Comparison of ENCODE assay signal across 18 cellular contexts in the genomic region with DNA sequence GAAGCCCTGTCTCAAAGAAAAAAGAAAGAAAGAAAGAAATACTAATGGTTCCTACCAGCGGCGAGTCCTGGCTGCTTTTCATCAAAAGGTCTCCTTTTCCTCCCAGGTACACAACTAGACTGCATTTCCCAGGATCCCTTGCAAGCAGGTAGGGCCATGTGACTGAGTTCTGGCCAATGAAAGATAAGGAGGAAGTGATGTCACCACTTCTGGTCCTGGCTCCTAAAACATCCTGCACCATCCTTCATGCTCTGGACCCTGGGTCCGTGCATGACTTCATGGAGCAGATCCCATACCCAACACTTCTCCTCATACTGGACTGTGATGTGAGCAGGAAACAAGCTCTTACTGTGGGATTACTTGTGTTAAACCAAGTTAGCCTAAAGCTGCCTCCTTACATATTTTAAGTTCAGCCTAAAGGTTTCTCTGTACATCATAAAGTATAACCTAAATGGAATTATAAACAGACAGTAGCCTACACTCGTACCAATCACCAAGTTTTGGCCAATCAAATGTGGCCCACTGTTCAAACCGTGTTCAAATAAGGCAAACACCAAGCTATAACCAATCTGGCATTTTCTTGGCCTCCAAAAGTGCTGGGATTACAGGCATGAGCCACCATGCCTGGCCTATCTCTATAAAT. TPM values are rescaled to one million over a fixed set of nuclear protein-coding genes. Genes with fewer than 3 reads are reported as not detected.
A peak's percentile ranks its signal among the peaks of the same experiment; 100 is the strongest.
DNase-seq lines count a peak whose midpoint lies in the region; ATAC-seq and TF ChIP-seq lines count a peak whose summit lies in the region.
"Had no signal": no experiment of that assay in that cellular context is flagged by ENCODE, and none has a peak within 500 bp of the region (broad histone marks: within the 10 kb centered on the region; RNA-seq: fewer than 3 reads in every experiment).

No MANE protein-coding gene starts in this region.

- H3K9ac ChIP-seq in PC-3 (ENCODE audit: low read length) (no peak overlapping the region), mesenchymal stem cell (ENCODE audit: low read length) (no peak overlapping the region)

- no peak overlapping the region for H2BK120ac ChIP-seq in mesenchymal stem cell (ENCODE audit: low read depth, low read length)

- POLR2A ChIA-PET in PC-3 (lab: Charles Lee; ENCODE audit: unreplicated experiment), result no interaction called here

- H3K27me3 ChIP-seq in PC-3 (ENCODE audit: low read length), result no peaks in the 10 kb centered on the region
- H3K27me3 ChIP-seq in iPS DF 6.9 (ENCODE audit: control insufficient read depth, insufficient read depth, low read length), result no peaks in the 10 kb centered on the region
- H3K27me3 ChIP-seq in mesenchymal stem cell (ENCODE audit: control insufficient read depth in 1 of 2, insufficient read depth in 1 of 2, low read length in 2 of 2), result peaks cover 19 to 30% of the 10 kb centered on the region in 2 experiments

- no CpG with 5 or more reads among the region's 5 CpGs for WGBS in iPS DF 6.9 (ENCODE audit: insufficient coverage, insufficient read length)
- 78% methylated on average over 5 of the region's 5 CpGs for WGBS in mesenchymal stem cell

- H3K4me1 ChIP-seq in PC-3 (ENCODE audit: insufficient read depth, low read length), result no peaks in the 10 kb centered on the region
- H3K4me1 ChIP-seq in iPS DF 6.9 (ENCODE audit: control insufficient read depth, insufficient read depth, low read length), result no peaks in the 10 kb centered on the region
- H3K4me1 ChIP-seq in mesenchymal stem cell (ENCODE audit: control insufficient read depth, insufficient read depth, low read depth, low read length), result no peaks in the 10 kb centered on the region
- H3K4me1 ChIP-seq: psoas muscle had no signal

- H3K27ac Mint-ChIP-seq in immature natural killer cell, result no peak overlapping the region
- H3K27ac Mint-ChIP-seq: activated CD4-positive, alpha-beta T cell treated with anti-CD3 and anti-CD28 coated beads, Interleukin-2, amount 10 ng/mL, durations not matched to agents 7 days and 5 days; activated naive CD8-positive, alpha-beta T cell treated with anti-CD3 and anti-CD28 coated beads for 36 hours had no signal

- H3K23ac ChIP-seq in mesenchymal stem cell (ENCODE audit: low read length in 2 of 2), result no peak overlapping the region

- no peaks in the 10 kb centered on the region for H3K36me3 ChIP-seq in PC-3 (ENCODE audit: low read depth, low read length)
- H3K36me3 ChIP-seq in iPS DF 6.9 (ENCODE audit: control insufficient read depth, insufficient read depth, low read length), result no peaks in the 10 kb centered on the region
- no peaks in the 10 kb centered on the region for H3K36me3 ChIP-seq in mesenchymal stem cell (ENCODE audit: control insufficient read depth in 1 of 2, insufficient read depth in 2 of 2, low read depth in 1 of 2, low read length in 2 of 2)

- no peaks in the 10 kb centered on the region for H3F3A ChIP-seq in PC-3 (ENCODE audit: low read length, unreplicated experiment)

- no peak overlapping the region for H3K4me3 Mint-ChIP-seq in immature natural killer cell
- H3K4me3 Mint-ChIP-seq: activated CD4-positive, alpha-beta T cell treated with anti-CD3 and anti-CD28 coated beads, Interleukin-2, amount 10 ng/mL, durations not matched to agents 7 days and 5 days; activated naive CD8-positive, alpha-beta T cell treated with anti-CD3 and anti-CD28 coated beads for 36 hours; activated T-cell treated with anti-CD3 and anti-CD28 coated beads, Interleukin-2, amount 50 U/mL, for 4 hours; naive thymus-derived CD8-positive, alpha-beta T cell had no signal

- H3K9me3 ChIP-seq in PC-3 (ENCODE audit: low read length) (no peaks in the 10 kb centered on the region), iPS DF 6.9 (ENCODE audit: control insufficient read depth, insufficient read depth, low read length) (no peaks in the 10 kb centered on the region), mesenchymal stem cell (ENCODE audit: control insufficient read depth, low read length) (peaks cover 4% of the 10 kb centered on the region)
- H3K9me3 ChIP-seq: psoas muscle had no signal

- no peak for ATAC-seq in PC-3
- ATAC-seq: activated T-cell treated with anti-CD3 and anti-CD28 coated beads, Interleukin-2, amount 50 U/mL, for 4 hours; naive thymus-derived CD8-positive, alpha-beta T cell; psoas muscle had no signal

- H3K27ac ChIP-seq in PC-3 (ENCODE audit: low read length) (no peak overlapping the region), iPS DF 6.9 (ENCODE audit: low read length) (no peak overlapping the region), mesenchymal stem cell (ENCODE audit: low read length, poor library complexity, severe bottlenecking) (no peak overlapping the region)
- H3K27ac ChIP-seq: psoas muscle had no signal

- no peak for TF ChIP-seq CTCF in PC-3 (conservative IDR thresholded peaks at IDR 0.05; ENCODE audit: low read depth, low read length)

- peaks cover 0 to 2% (median 1%) of the 10 kb centered on the region in 3 donors for H3K27me3 Mint-ChIP-seq in immature natural killer cell (ENCODE audit: low read depth in 3 of 3)
- H3K27me3 Mint-ChIP-seq: activated CD4-positive, alpha-beta T cell treated with anti-CD3 and anti-CD28 coated beads, Interleukin-2, amount 10 ng/mL, durations not matched to agents 7 days and 5 days; activated naive CD8-positive, alpha-beta T cell treated with anti-CD3 and anti-CD28 coated beads for 36 hours had no signal

- H3K79me2 ChIP-seq in PC-3 (ENCODE audit: low read length), result no peaks in the 10 kb centered on the region

- no peaks in the 10 kb centered on the region for H3K36me3 Mint-ChIP-seq in immature natural killer cell
- H3K36me3 Mint-ChIP-seq: activated naive CD8-positive, alpha-beta T cell treated with anti-CD3 and anti-CD28 coated beads for 36 hours had no signal

- H4K8ac ChIP-seq in mesenchymal stem cell (ENCODE audit: low read length), result no peak overlapping the region

- H3K4me3 ChIP-seq in PC-3 (ENCODE audit: low read length) (no peak overlapping the region), iPS DF 6.9 (ENCODE audit: low read length) (no peak overlapping the region), mesenchymal stem cell (ENCODE audit: insufficient read depth in 1 of 2, low read depth in 1 of 2, low read length in 2 of 2) (no peak overlapping the region)
- H3K4me3 ChIP-seq: psoas muscle had no signal

- intact Hi-C loops in PC-3 (cut with micrococcal nuclease), result no loop called here

- no peaks in the 10 kb centered on the region for H4K20me1 ChIP-seq in PC-3 (ENCODE audit: low read length)

- no peak overlapping the region for H3K4ac ChIP-seq in mesenchymal stem cell (ENCODE audit: low read depth in 1 of 2, low read length in 2 of 2)

- H2BK15ac ChIP-seq in mesenchymal stem cell (ENCODE audit: low read depth, poor library complexity, severe bottlenecking), result no peak overlapping the region

- H2AK5ac ChIP-seq in mesenchymal stem cell (ENCODE audit: low read length, severe bottlenecking), result no peak overlapping the region

- peaks cover 0 to 4% (median 0%) of the 10 kb centered on the region in 6 donors for H3K9me3 Mint-ChIP-seq in immature natural killer cell

- CTCF ChIA-PET in PC-3 (lab: Charles Lee), result no interaction called here

- H3K4me2 ChIP-seq in PC-3 (ENCODE audit: low read length) (no peak overlapping the region), mesenchymal stem cell (ENCODE audit: low read length, poor library complexity, severe bottlenecking) (no peak overlapping the region)

- H3K4me1 Mint-ChIP-seq in immature natural killer cell, result no peaks in the 10 kb centered on the region
- H3K4me1 Mint-ChIP-seq: activated CD4-positive, alpha-beta T cell treated with anti-CD3 and anti-CD28 coated beads, Interleukin-2, amount 10 ng/mL, durations not matched to agents 7 days and 5 days; activated naive CD8-positive, alpha-beta T cell treated with anti-CD3 and anti-CD28 coated beads for 36 hours; naive thymus-derived CD8-positive, alpha-beta T cell had no signal

- H2BK5ac ChIP-seq in mesenchymal stem cell (ENCODE audit: low read depth, low read length, poor library complexity, severe bottlenecking), result no peak overlapping the region

- no peak overlapping the region for H3K18ac ChIP-seq in mesenchymal stem cell (ENCODE audit: low read depth in 1 of 2, low read length in 2 of 2)

- H3K14ac ChIP-seq in mesenchymal stem cell (ENCODE audit: low read length in 2 of 2), result no peak overlapping the region

- H2AFZ ChIP-seq in PC-3 (ENCODE audit: low read length) (no peak overlapping the region), mesenchymal stem cell (ENCODE audit: low read depth, low read length) (no peak overlapping the region)

- H3K9me2 ChIP-seq in PC-3 (replicated peaks; ENCODE audit: low read length), result no peaks in the 10 kb centered on the region

- TF ChIP-seq EP300 in Ishikawa (IDR thresholded peaks at IDR 0.05; ENCODE audit: borderline replicate concordance), result no peak

- TF ChIP-seq RAD21 in Ishikawa (IDR thresholded peaks at IDR 0.05; ENCODE audit: low read depth), result no peak

- peak; percentile 54 for DNase-seq in DMS53 (lab: John Stamatoyannopoulos, UW)
- no peak for DNase-seq in DMS53 treated with DMSO at 0.1 percent for 48 hours (lab: John Stamatoyannopoulos, UW; ENCODE audit: unreplicated experiment)
- peak; percentile 17 for DNase-seq in PC-3
- peak; percentile 55 for DNase-seq in iPS DF 6.9 (ENCODE audit: low read depth, low spot score)
- no peak for DNase-seq in germinal center (ENCODE audit: low spot score)
- no peak for DNase-seq in mesenchymal stem cell
- no peak for DNase-seq in immature natural killer cell
- DNase-seq: 8988T; activated CD4-positive, alpha-beta T cell treated with anti-CD3 and anti-CD28 coated beads, Interleukin-2, amount 10 ng/mL, durations not matched to agents 7 days and 5 days; activated naive CD8-positive, alpha-beta T cell treated with anti-CD3 and anti-CD28 coated beads for 36 hours; activated T-cell treated with anti-CD3 and anti-CD28 coated beads, Interleukin-2, amount 50 U/mL, for 4 hours; hypothalamus; MV-4-11; naive thymus-derived CD8-positive, alpha-beta T cell; psoas muscle; SHP77; T-helper 9 cell had no signal

- H4K91ac ChIP-seq in mesenchymal stem cell (ENCODE audit: low read length), result no peak overlapping the region

- no TSS peak for BruUV-seq in PC-3 (replicated peaks; lab: Mats Ljungman, UMichigan)

- H2BK12ac ChIP-seq in mesenchymal stem cell (ENCODE audit: low read length in 2 of 2), result no peak overlapping the region

- H3K79me1 ChIP-seq in mesenchymal stem cell (replicated peaks; ENCODE audit: low read length, poor library complexity, severe bottlenecking), result no peaks in the 10 kb centered on the region

RNA-seq across cellular contexts. Expression of gene FUBP3, which starts 30.2 kb away (rescaled TPM):
- total RNA-seq in PC-3 (2014; rRNA removed), result 53.7 and 59.6 TPM in 2 replicates
- polyA plus RNA-seq in mesenchymal stem cell (2013, experiment 1 of 2), result 38.9 TPM
- 38.0 TPM for polyA plus RNA-seq in mesenchymal stem cell (2013, experiment 2 of 2)
- polyA plus RNA-seq in immature natural killer cell, result 10 to 100 TPM; 14.3 to 34.2 (median 16.3) TPM

Comparison
In these comparisons a context has a peak if more than half of its experiments do, and no peak if none do; other contexts are left out.
1. DNase-seq: peak in DMS53 (single experiment), PC-3 (single experiment) and iPS DF 6.9 (single experiment); none in DMS53 treated with DMSO at 0.1 percent for 48 hours (single experiment), germinal center (single experiment), mesenchymal stem cell (single experiment) and immature natural killer cell (0 of 3).